16 cellular contexts compared by ENCODE assay signal in the genomic region with DNA sequence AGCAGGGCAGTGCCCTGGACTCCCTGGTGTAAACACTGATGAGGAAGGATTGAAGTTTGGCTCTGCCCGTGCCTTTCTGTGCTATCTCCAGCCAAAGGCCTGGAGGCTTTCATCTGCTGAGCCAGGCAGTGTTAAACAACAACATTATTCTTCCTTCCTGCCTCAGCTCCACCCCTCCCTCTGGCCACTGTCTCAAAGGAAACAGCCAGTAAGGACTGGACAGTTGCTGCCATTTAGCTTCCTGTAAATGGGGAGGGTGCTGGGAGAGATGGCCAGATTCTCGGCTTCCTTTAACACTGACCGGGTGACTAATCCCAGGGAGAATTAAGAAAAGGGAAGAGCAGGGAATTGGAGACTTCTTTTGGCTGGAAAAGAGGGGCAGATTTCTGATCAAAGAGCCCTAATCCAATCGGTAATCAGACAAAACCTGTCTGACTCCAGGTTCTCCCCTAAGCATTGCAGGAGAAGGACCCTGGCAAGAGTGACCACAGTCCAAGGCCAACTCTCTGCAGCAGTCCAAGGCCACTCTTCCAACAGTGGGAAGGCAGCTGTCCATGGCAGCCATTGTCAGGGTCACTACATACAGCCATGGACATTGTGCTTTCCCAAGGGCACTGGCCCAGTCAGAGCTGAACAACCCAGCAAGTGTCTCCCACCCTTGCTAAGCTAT. TPM values are rescaled to one million over a fixed set of nuclear protein-coding genes. Genes with fewer than 3 reads are reported as not detected.
DNase-seq lines count a peak whose midpoint lies in the region; ATAC-seq, FAIRE-seq and TF ChIP-seq lines count a peak whose summit lies in the region.
"Had no signal": no experiment of that assay in that cellular context is flagged by ENCODE, and none has a peak within 500 bp of the region (broad histone marks: within the 10 kb centered on the region; RNA-seq: fewer than 3 reads in every experiment).

No MANE protein-coding gene starts in this region.

- WGBS in mesodermal cell (ENCODE audit: insufficient coverage in 2 of 2), 2 experiments = 79 to 91% methylated on average over 4 of the region's 4 CpGs

- H3K9me3 ChIP-seq in fibroblast of lung (ENCODE audit: control insufficient read depth, insufficient read depth, low read depth, low read length) = no peaks in the 10 kb centered on the region
- H3K9me3 ChIP-seq in mesodermal cell (ENCODE audit: control insufficient read depth, low read length) = no peaks in the 10 kb centered on the region

- H3K36me3 ChIP-seq in fibroblast of lung (ENCODE audit: control insufficient read depth, insufficient read depth, low read length) (no peaks in the 10 kb centered on the region), mesodermal cell (ENCODE audit: control insufficient read depth, insufficient read depth, low read length) (no peaks in the 10 kb centered on the region)

- H3K4me1 ChIP-seq in fibroblast of lung (ENCODE audit: control insufficient read depth, extremely low read depth, insufficient read depth, low read length) = no peaks in the 10 kb centered on the region
- peaks cover 10% of the 10 kb centered on the region for H3K4me1 ChIP-seq in mesodermal cell (ENCODE audit: control insufficient read depth, insufficient read depth, low read length, poor library complexity, severe bottlenecking)

- H3K9ac ChIP-seq in fibroblast of lung (ENCODE audit: insufficient read depth, low read length) = no peak overlapping the region

- peak overlapping the region; percentile 53 for H2AFZ ChIP-seq in fibroblast of lung (ENCODE audit: low read length)

- H4K20me1 ChIP-seq in fibroblast of lung (ENCODE audit: control insufficient read depth, extremely low read depth, insufficient read depth, low read length) = no peaks in the 10 kb centered on the region

- no peak for ATAC-seq in GM21381 (IDR thresholded peaks at IDR 0.05; ENCODE audit: unreplicated experiment)
- ATAC-seq: natural killer cell treated with Interleukin-12 subunit alpha and Interleukin-12 subunit beta and Interleukin-15 and Interleukin-18, amount 100 ng/mL, for 72 hours had no signal

- no peak overlapping the region for H3K4me3 ChIP-seq in fibroblast of lung (replicated peaks in 1 of 4; ENCODE audit: control extremely low read depth in 1 of 4, insufficient read depth in 1 of 4, low read depth in 3 of 4, low read length in 4 of 4)
- H3K4me3 ChIP-seq in mesodermal cell (ENCODE audit: extremely low read depth, insufficient read depth, low read length, poor library complexity, severe bottlenecking) = no peak overlapping the region

- H3K27ac ChIP-seq in fibroblast of lung (ENCODE audit: insufficient read depth, low read length) = no peak overlapping the region
- peak overlapping the region; percentile 63 for H3K27ac ChIP-seq in mesodermal cell (ENCODE audit: low read depth, low read length, severe bottlenecking)

- TF ChIP-seq CTCF in fibroblast of lung (conservative IDR thresholded peaks at IDR 0.05 in 1 of 2, IDR thresholded peaks at IDR 0.05 in 1 of 2; ENCODE audit: low read depth in 1 of 2, low read length in 2 of 2) = no peak

- in situ Hi-C loops in SK-MEL-5 (cut with HindIII; ENCODE audit: low pct_unique_long_range_greater_than_20kb, low sequenced_read_pairs) = no loop called here

- DNase-seq in AG08395 (ENCODE audit: low spot score) = peak; percentile 42
- peak; percentile 84 for DNase-seq in SK-MEL-5 (ENCODE audit: low read depth, low spot score)
- peak in 1 of 2 donors; percentile 65 for DNase-seq in fibroblast of lung (ENCODE audit: low read depth in 2 of 2)
- no peak for DNase-seq in NCI-H2107 treated with DMSO at 0.1 percent for 48 hours (lab: John Stamatoyannopoulos, UW; ENCODE audit: unreplicated experiment)
- DNase-seq in urothelium cell line (ENCODE audit: low spot score) = no peak
- DNase-seq in cerebellar cortex (ENCODE audit: low spot score) = no peak
- DNase-seq: activated CD8-positive, alpha-beta memory T cell treated with anti-CD3 and anti-CD28 coated beads, Interleukin-2, amount 50 U/mL, for 48 hours; GDM1; NCI-H1105; stimulated activated CD4-positive, alpha-beta T cell treated with anti-CD3 and anti-CD28 coated beads, Interleukin-4, amount 100 ng/mL, for 24 hours; T-helper 2 cell had no signal

- H3K79me2 ChIP-seq in fibroblast of lung (ENCODE audit: control insufficient read depth, insufficient read depth, low read length) = no peaks in the 10 kb centered on the region

- no peak for FAIRE-seq in urothelium cell line (lab: Jason Lieb, UNC)

- no peak overlapping the region for H3K4me2 ChIP-seq in fibroblast of lung (ENCODE audit: extremely low read depth, insufficient read depth, low read length)

- H3K27me3 ChIP-seq in fibroblast of lung (ENCODE audit: control insufficient read depth, insufficient read depth, low read length) = no peaks in the 10 kb centered on the region

RNA-seq across cellular contexts. Expression of a gene that starts 19.6 kb away (rescaled TPM):
- total RNA-seq in SK-MEL-5 (2014; rRNA removed; shearing (Covaris generic)) = not detected in 2 replicates
- not detected in 2 replicates for polyA plus RNA-seq in SK-MEL-5 (2015; cell fraction: cytosol; rRNA removed)
- polyA plus RNA-seq in SK-MEL-5 (2015; cell fraction: nucleus; rRNA removed) = not detected in 2 replicates
- total RNA-seq in fibroblast of lung = not detected in 2 replicates
- not detected in 2 replicates for polyA plus RNA-seq in fibroblast of lung
- polyA plus RNA-seq in fibroblast of lung (2012) = not detected in 2 replicates
- polyA minus RNA-seq in fibroblast of lung (ENCODE audit: low replicate concordance) = not detected in 2 replicates
- not detected for polyA plus RNA-seq in mesodermal cell (2013, experiment 1 of 2)
- polyA plus RNA-seq in mesodermal cell (2013, experiment 2 of 2) = not detected
- total RNA-seq: A673; natural killer cell treated with Interleukin-12 subunit alpha and Interleukin-12 subunit beta and Interleukin-15 and Interleukin-18, amount 100 ng/mL, for 72 hours; subcutaneous adipose tissue had no signal

Comparison
In these comparisons a context has a peak if more than half of its experiments do, and no peak if none do; other contexts are left out.
1. DNase-seq: peak in AG08395 (single experiment) and SK-MEL-5 (single experiment); none in NCI-H2107 treated with DMSO at 0.1 percent for 48 hours (single experiment), urothelium cell line (single experiment) and cerebellar cortex (single experiment).